Comparison of ENCODE assay signal across 9 cellular contexts in the genomic region with DNA sequence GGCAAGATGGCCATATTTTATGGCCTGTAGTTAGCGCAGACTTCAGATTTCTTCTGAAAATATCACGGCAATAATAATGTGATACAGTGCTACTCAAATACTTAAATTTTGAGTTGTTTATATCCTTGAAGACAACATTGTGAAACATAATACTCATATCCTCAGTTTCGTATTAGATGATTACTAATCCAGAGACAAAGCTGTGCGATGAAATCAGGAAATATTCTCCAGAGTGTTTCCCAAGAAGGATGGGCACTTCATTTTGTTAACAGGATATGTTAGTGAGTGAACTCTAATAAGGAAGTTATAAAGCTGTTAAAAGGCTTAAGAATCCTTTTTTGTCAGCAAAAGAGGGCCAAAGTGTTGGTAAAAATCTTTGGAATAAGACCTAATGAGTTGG. TPM values are rescaled to one million over a fixed set of nuclear protein-coding genes. Genes with fewer than 3 reads are reported as not detected.
DNase-seq lines count a peak whose midpoint lies in the region; ATAC-seq, FAIRE-seq and TF ChIP-seq lines count a peak whose summit lies in the region.
"Had no signal": no experiment of that assay in that cellular context is flagged by ENCODE, and none has a peak within 500 bp of the region (broad histone marks: within the 10 kb centered on the region; RNA-seq: fewer than 3 reads in every experiment).

No MANE protein-coding gene starts in this region.

- H3K9me3 ChIP-seq in smooth muscle cell (replicated peaks; ENCODE audit: low read depth): no peaks in the 10 kb centered on the region
- H3K9me3 ChIP-seq: neutrophil had no signal

- TF ChIP-seq POLR2A in GM12891 (IDR thresholded peaks at IDR 0.05; ENCODE audit: low read depth, low read length): no peak

- no peaks in the 10 kb centered on the region for H3K27me3 Mint-ChIP-seq in activated T-helper 1 cell treated with anti-CD3 and anti-CD28 coated beads, Interleukin-12 subunit alpha, Interleukin-12 subunit beta, Interleukin-2, Interleukin-4 antibody, amounts not matched to agents 30 ng/mL and 10 ng/mL and 1 ng/mL, durations not matched to agents 14 hours and 24 hours and 36 hours (ENCODE audit: insufficient read depth)

- H3K4me3 ChIP-seq in fibroblast of the aortic adventitia (ENCODE audit: low read depth, low read length) (no peak overlapping the region), smooth muscle cell (no peak overlapping the region)

- DNase-seq in GM12891 (ENCODE audit: insufficient read length, low spot score) (no peak), fibroblast of the aortic adventitia (ENCODE audit: low read depth) (peak; percentile 63), smooth muscle cell (lab: John Stamatoyannopoulos, UW; ENCODE audit: unreplicated experiment) (no peak), DMS53 treated with DMSO at 0.1 percent for 48 hours (lab: John Stamatoyannopoulos, UW; ENCODE audit: unreplicated experiment) (no peak)
- no peak for DNase-seq in activated T-helper 1 cell treated with anti-CD3 and anti-CD28 coated beads, Interleukin-12 subunit alpha, Interleukin-12 subunit beta, Interleukin-2, Interleukin-4 antibody, amounts not matched to agents 30 ng/mL and 10 ng/mL and 1 ng/mL, durations not matched to agents 14 hours and 24 hours and 36 hours (ENCODE audit: low spot score)
- DNase-seq in activated effector memory CD4-positive, alpha-beta T cell treated with Interleukin-2 at 50 U/mL for 16 hours: no peak
- DNase-seq: activated CD4-positive, alpha-beta T cell treated with anti-CD3 and anti-CD28 coated beads, Interleukin-2, amount 50 U/mL, for 4 hours had no signal

- peaks cover 2% of the 10 kb centered on the region for H3K36me3 Mint-ChIP-seq in activated T-helper 1 cell treated with anti-CD3 and anti-CD28 coated beads, Interleukin-12 subunit alpha, Interleukin-12 subunit beta, Interleukin-2, Interleukin-4 antibody, amounts not matched to agents 30 ng/mL and 10 ng/mL and 1 ng/mL, durations not matched to agents 14 hours and 24 hours and 36 hours (ENCODE audit: low read depth)

- H3K27ac Mint-ChIP-seq in activated T-helper 1 cell treated with anti-CD3 and anti-CD28 coated beads, Interleukin-12 subunit alpha, Interleukin-12 subunit beta, Interleukin-2, Interleukin-4 antibody, amounts not matched to agents 30 ng/mL and 10 ng/mL and 1 ng/mL, durations not matched to agents 14 hours and 24 hours and 36 hours: peak overlapping the region; percentile 47

- FAIRE-seq in GM12891 (lab: Jason Lieb, UNC): peak; percentile 66

- no peaks in the 10 kb centered on the region for H4K20me1 ChIP-seq in smooth muscle cell (ENCODE audit: low read depth)

- H3K4me3 Mint-ChIP-seq in activated T-helper 1 cell treated with anti-CD3 and anti-CD28 coated beads, Interleukin-12 subunit alpha, Interleukin-12 subunit beta, Interleukin-2, Interleukin-4 antibody, amounts not matched to agents 30 ng/mL and 10 ng/mL and 1 ng/mL, durations not matched to agents 14 hours and 24 hours and 36 hours: peak overlapping the region; percentile 23

- no peak for ATAC-seq in GM19467 (IDR thresholded peaks at IDR 0.05; ENCODE audit: unreplicated experiment)

- 82% methylated on average over 4 of the region's 4 CpGs for WGBS in smooth muscle cell (ENCODE audit: low lambda C conversion rate)

- peaks cover 43% of the 10 kb centered on the region for H3K4me1 Mint-ChIP-seq in activated T-helper 1 cell treated with anti-CD3 and anti-CD28 coated beads, Interleukin-12 subunit alpha, Interleukin-12 subunit beta, Interleukin-2, Interleukin-4 antibody, amounts not matched to agents 30 ng/mL and 10 ng/mL and 1 ng/mL, durations not matched to agents 14 hours and 24 hours and 36 hours (ENCODE audit: low read depth)

- H3K4me1 ChIP-seq in smooth muscle cell (ENCODE audit: low read depth): no peaks in the 10 kb centered on the region

- no peak overlapping the region for H3K27ac ChIP-seq in smooth muscle cell (ENCODE audit: low read depth)
- H3K27ac ChIP-seq: neutrophil had no signal

- TF ChIP-seq CTCF in fibroblast of the aortic adventitia (IDR thresholded peaks at IDR 0.05; ENCODE audit: insufficient read depth, low read length): no peak
- no peak for TF ChIP-seq CTCF in smooth muscle cell (IDR thresholded peaks at IDR 0.05; ENCODE audit: borderline replicate concordance, insufficient read depth, poor library complexity, severe bottlenecking)

- intact Hi-C loops in activated T-helper 1 cell treated with anti-CD3 and anti-CD28 coated beads, Interleukin-12 subunit alpha, Interleukin-12 subunit beta, Interleukin-2, Interleukin-4 antibody, amounts not matched to agents 30 ng/mL and 10 ng/mL and 1 ng/mL, durations not matched to agents 14 hours and 24 hours and 36 hours (cut with micrococcal nuclease): loop anchor here (1.0 kb wide), 1 partner anchor 10 kb away; no protein-coding TSS in a partner anchor

- no peaks in the 10 kb centered on the region for H3F3A ChIP-seq in smooth muscle cell (ENCODE audit: low read depth)

- no peak overlapping the region for H3K4me2 ChIP-seq in smooth muscle cell

- no peaks in the 10 kb centered on the region for H3K27me3 ChIP-seq in smooth muscle cell (ENCODE audit: low read depth)

- H3K36me3 ChIP-seq in smooth muscle cell (ENCODE audit: low read depth): no peaks in the 10 kb centered on the region
- H3K36me3 ChIP-seq: neutrophil had no signal

- no peaks in the 10 kb centered on the region for H3K79me2 ChIP-seq in smooth muscle cell (ENCODE audit: low read depth)

- H2AFZ ChIP-seq in smooth muscle cell (ENCODE audit: low read depth): peak overlapping the region; percentile 3

- no peaks in the 10 kb centered on the region for H3K9me3 Mint-ChIP-seq in activated T-helper 1 cell treated with anti-CD3 and anti-CD28 coated beads, Interleukin-12 subunit alpha, Interleukin-12 subunit beta, Interleukin-2, Interleukin-4 antibody, amounts not matched to agents 30 ng/mL and 10 ng/mL and 1 ng/mL, durations not matched to agents 14 hours and 24 hours and 36 hours

- no peak overlapping the region for H3K9ac ChIP-seq in smooth muscle cell (ENCODE audit: low read depth)

TF ChIP-seq in GM12891, 5 proteins besides CTCF, POLR2A, EP300 and RAD21:
- TF ChIP-seq TAF1 (IDR thresholded peaks at IDR 0.05; ENCODE audit: low read depth, low read length) (no peak), SPI1 (IDR thresholded peaks at IDR 0.05; ENCODE audit: low read depth, low read length) (no peak)

RNA-seq across cellular contexts. Expression of gene PIK3IP1, which starts 4.0 kb away (rescaled TPM):
- 5.3 TPM for polyA plus RNA-seq in GM12891 (2012; ENCODE audit: low read depth, missing spikeins)
- 11.1 and 12.3 TPM in 2 replicates for total RNA-seq in activated T-helper 1 cell treated with anti-CD3 and anti-CD28 coated beads, Interleukin-12 subunit alpha, Interleukin-12 subunit beta, Interleukin-2, Interleukin-4 antibody, amounts not matched to agents 30 ng/mL and 10 ng/mL and 1 ng/mL, durations not matched to agents 14 hours and 24 hours and 36 hours
- total RNA-seq in fibroblast of the aortic adventitia (ENCODE audit: low replicate concordance): 13.2 and 191 TPM in 2 replicates
- 12.6 and 16.9 TPM in 2 replicates for total RNA-seq in smooth muscle cell
- 20.2 and 26.3 TPM in 2 replicates for polyA plus RNA-seq in smooth muscle cell

RNA-seq across cellular contexts. Expression of gene PATZ1, which starts 49.9 kb away (rescaled TPM):
- polyA plus RNA-seq in GM12891 (2012; ENCODE audit: low read depth, missing spikeins): 14.3 TPM
- 29.5 and 31.5 TPM in 2 replicates for total RNA-seq in activated T-helper 1 cell treated with anti-CD3 and anti-CD28 coated beads, Interleukin-12 subunit alpha, Interleukin-12 subunit beta, Interleukin-2, Interleukin-4 antibody, amounts not matched to agents 30 ng/mL and 10 ng/mL and 1 ng/mL, durations not matched to agents 14 hours and 24 hours and 36 hours
- total RNA-seq in fibroblast of the aortic adventitia (ENCODE audit: low replicate concordance) (14.3 and 16.1 TPM in 2 replicates), smooth muscle cell (12.9 and 14.3 TPM in 2 replicates)
- 11.9 and 22.1 TPM in 2 replicates for polyA plus RNA-seq in smooth muscle cell
